Comparison of ENCODE assay signal across 18 cellular contexts in genomic region chr1:167916766-167917511, GRCh38. TPM values are rescaled to one million over a fixed set of nuclear protein-coding genes. Genes with fewer than 3 reads are reported as not detected.
"Had no signal": no experiment of that assay in that cellular context is flagged by ENCODE, and none has a peak within 500 bp of the region (broad histone marks: within the 10 kb centered on the region; RNA-seq: fewer than 3 reads in every experiment).

No MANE protein-coding gene starts in this region.

- H3K9ac ChIP-seq: neural progenitor cell had no signal

- H3K27me3 ChIP-seq: ascending aorta, dorsolateral prefrontal cortex, heart right ventricle, neural progenitor cell, tibial artery, vagina had no signal

- H3K4me3 ChIP-seq: ascending aorta, dorsolateral prefrontal cortex, heart right ventricle, lower lobe of right lung, neural progenitor cell, tibial artery, vagina had no signal

- DNase-seq: activated CD4-positive, alpha-beta T cell treated with anti-CD3 and anti-CD28 coated beads, Interleukin-2, amount 50 U/mL, for 48 hours; activated naive CD4-positive, alpha-beta T cell treated with anti-CD3 and anti-CD28 coated beads, Interleukin-2, amount 10 ng/mL, durations not matched to agents 7 days and 5 days; activated T-cell treated with anti-CD3 and anti-CD28 coated beads, Interleukin-2, amount 50 U/mL, for 1 hour; dorsolateral prefrontal cortex; endodermal cell; heart right ventricle; lower lobe of right lung; stimulated activated CD4-positive, alpha-beta T cell treated with anti-CD3 and anti-CD28 coated beads, Interleukin-2, amount 100 ng/mL, for 48 hours; stimulated activated naive B cell treated with anti-CD40 and anti-IgM and Interleukin-4, amounts not matched to agents 10 μg/mL and 1 μg/mL and 100 μg/mL, for 72 hours; tibial artery; WERI-Rb-1 had no signal

- H3K9me3 ChIP-seq: ascending aorta, heart right ventricle, lower lobe of right lung, tibial artery, vagina had no signal

- FAIRE-seq: bronchial epithelial cell, frontal cortex, keratinocyte had no signal

- ATAC-seq: heart right ventricle; stimulated activated naive B cell treated with anti-CD40 and anti-IgM and Interleukin-4, amounts not matched to agents 10 μg/mL and 1 μg/mL and 100 μg/mL, for 72 hours had no signal

- H3K27ac ChIP-seq: ascending aorta, dorsolateral prefrontal cortex, heart right ventricle, lower lobe of right lung, neural progenitor cell, tibial artery, vagina, WERI-Rb-1 had no signal

- H3K36me3 ChIP-seq: neural progenitor cell, vagina, WERI-Rb-1 had no signal

- H3K4me1 ChIP-seq: lower lobe of right lung, neural progenitor cell, vagina had no signal

RNA-seq across cellular contexts. Expression of gene ADCY10, which starts 3.0 kb away (rescaled TPM):
- total RNA-seq: epithelial cell of proximal tubule, vagina had no signal
